In the genomic region with DNA sequence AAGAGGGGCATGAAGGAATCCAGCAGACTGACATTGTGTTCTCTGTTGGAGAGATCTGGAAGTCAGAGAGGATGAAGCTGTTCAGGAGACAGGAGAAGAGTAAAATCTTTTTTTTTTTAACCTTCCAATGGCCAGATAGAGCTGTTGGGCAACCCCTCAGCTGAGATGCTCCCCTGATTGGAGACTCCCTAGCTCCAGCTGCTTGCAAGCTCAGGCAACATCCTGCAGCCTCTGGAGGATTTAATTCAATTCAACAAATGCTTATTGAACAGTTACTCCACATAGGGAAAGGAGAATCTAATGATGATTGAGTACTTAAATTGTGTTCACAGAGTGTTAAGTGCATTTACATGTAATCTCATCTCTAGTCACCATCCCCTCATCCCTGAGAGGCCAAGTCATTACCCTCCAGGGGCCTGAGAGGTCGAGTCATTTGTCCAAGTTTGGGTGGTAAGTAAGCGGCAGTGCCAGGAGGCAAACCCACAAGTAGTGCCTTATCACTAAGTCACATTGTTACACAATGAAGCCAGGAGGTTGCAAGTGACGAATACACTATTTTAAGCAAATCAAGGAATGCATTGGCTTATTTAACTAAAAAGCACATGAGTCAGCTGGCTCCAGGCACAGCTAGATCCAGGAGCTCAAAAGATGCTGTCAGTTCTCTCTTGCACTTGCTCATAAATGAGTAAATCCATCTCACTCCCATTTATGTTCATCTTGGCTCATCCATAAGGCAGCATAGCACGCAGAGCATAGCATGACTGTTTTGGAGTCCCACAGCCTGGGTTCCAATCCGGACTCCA, we compare ENCODE assay signal across 1 cellular context.
TF ChIP-seq lines count a peak whose summit lies in the region.

No MANE protein-coding gene starts in this region.

TF ChIP-seq in A549, 52 proteins besides CTCF, POLR2A, EP300 and RAD21 (continued from another document):
- TF ChIP-seq, protein P1, sequence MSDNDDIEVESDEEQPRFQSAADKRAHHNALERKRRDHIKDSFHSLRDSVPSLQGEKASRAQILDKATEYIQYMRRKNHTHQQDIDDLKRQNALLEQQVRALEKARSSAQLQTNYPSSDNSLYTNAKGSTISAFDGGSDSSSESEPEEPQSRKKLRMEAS (IDR thresholded peaks at IDR 0.05) = peak; percentile 66
- TF ChIP-seq FOSL2 (IDR thresholded peaks at IDR 0.05) (peak; percentile 78), FOSL2 (CRISPR knock-in tag; IDR thresholded peaks at IDR 0.05) (peak; percentile 81), HDAC2 (IDR thresholded peaks at IDR 0.05) (no peak), GATA3 (IDR thresholded peaks at IDR 0.05; ENCODE audit: borderline replicate concordance) (peak; percentile 85; the same call in 1 of the 2 replicates), CBX8 (IDR thresholded peaks at IDR 0.05) (no peak), NFE2L2 (conservative IDR thresholded peaks at IDR 0.05; ENCODE audit: low read length) (no peak), EHMT2 (IDR thresholded peaks at IDR 0.05; ENCODE audit: low read depth) (no peak), ZC3H11A (IDR thresholded peaks at IDR 0.05) (no peak), HOXA7 (CRISPR knock-in tag; IDR thresholded peaks at IDR 0.05) (no peak), PHF8 (IDR thresholded peaks at IDR 0.05; ENCODE audit: borderline replicate concordance, low read depth) (no peak), KDM1A (IDR thresholded peaks at IDR 0.05; ENCODE audit: low read depth) (no peak), TP53 (CRISPR knock-in tag; IDR thresholded peaks at IDR 0.05) (no peak), CBX2 (IDR thresholded peaks at IDR 0.05; ENCODE audit: borderline replicate concordance, low read depth) (no peak), SMC3 (IDR thresholded peaks at IDR 0.05) (peak; percentile 44; the same call in 2 of the 3 replicates), HOXB13 (CRISPR knock-in tag; IDR thresholded peaks at IDR 0.05; ENCODE audit: low read depth) (no peak), MAFK (IDR thresholded peaks at IDR 0.05; ENCODE audit: partially characterized antibody) (peak; percentile 56), CHD4 (IDR thresholded peaks at IDR 0.05; ENCODE audit: borderline replicate concordance) (no peak), RNF2 (IDR thresholded peaks at IDR 0.05; ENCODE audit: borderline replicate concordance, low read depth) (no peak), MYC (IDR thresholded peaks at IDR 0.05; ENCODE audit: borderline replicate concordance, low read length) (no peak), REST (IDR thresholded peaks at IDR 0.05) (no peak), MAZ (IDR thresholded peaks at IDR 0.05; ENCODE audit: borderline replicate concordance, low read depth, low read length) (no peak), CHD2 (IDR thresholded peaks at IDR 0.05; ENCODE audit: low read length, partially characterized antibody) (no peak), ATOH8 (CRISPR knock-in tag; IDR thresholded peaks at IDR 0.05; ENCODE audit: low read depth) (no peak), KDM5A (IDR thresholded peaks at IDR 0.05) (no peak), ZFP36 (IDR thresholded peaks at IDR 0.05; ENCODE audit: borderline replicate concordance, partially characterized antibody) (no peak), BHLHE40 (IDR thresholded peaks at IDR 0.05; ENCODE audit: low read depth, low read length) (no peak), NPAS2 (CRISPR knock-in tag; IDR thresholded peaks at IDR 0.05; ENCODE audit: borderline replicate concordance) (no peak), CEBPB (IDR thresholded peaks at IDR 0.05) (peak; percentile 85 to 92; a peak in 3 of 4 replicates), SREBF2 (IDR thresholded peaks at IDR 0.05) (no peak), ZSCAN20 (CRISPR knock-in tag; IDR thresholded peaks at IDR 0.05) (no peak), HEYL (CRISPR knock-in tag; IDR thresholded peaks at IDR 0.05) (no peak), FOSB (CRISPR knock-in tag; IDR thresholded peaks at IDR 0.05) (no peak)
- TF ChIP-seq, protein P2, sequence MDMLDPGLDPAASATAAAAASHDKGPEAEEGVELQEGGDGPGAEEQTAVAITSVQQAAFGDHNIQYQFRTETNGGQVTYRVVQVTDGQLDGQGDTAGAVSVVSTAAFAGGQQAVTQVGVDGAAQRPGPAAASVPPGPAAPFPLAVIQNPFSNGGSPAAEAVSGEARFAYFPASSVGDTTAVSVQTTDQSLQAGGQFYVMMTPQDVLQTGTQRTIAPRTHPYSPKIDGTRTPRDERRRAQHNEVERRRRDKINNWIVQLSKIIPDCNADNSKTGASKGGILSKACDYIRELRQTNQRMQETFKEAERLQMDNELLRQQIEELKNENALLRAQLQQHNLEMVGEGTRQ (IDR thresholded peaks at IDR 0.05) = no peak
- TF ChIP-seq, protein P3, sequence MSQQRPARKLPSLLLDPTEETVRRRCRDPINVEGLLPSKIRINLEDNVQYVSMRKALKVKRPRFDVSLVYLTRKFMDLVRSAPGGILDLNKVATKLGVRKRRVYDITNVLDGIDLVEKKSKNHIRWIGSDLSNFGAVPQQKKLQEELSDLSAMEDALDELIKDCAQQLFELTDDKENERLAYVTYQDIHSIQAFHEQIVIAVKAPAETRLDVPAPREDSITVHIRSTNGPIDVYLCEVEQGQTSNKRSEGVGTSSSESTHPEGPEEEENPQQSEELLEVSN (IDR thresholded peaks at IDR 0.05; ENCODE audit: borderline replicate concordance, low read depth) = no peak
